8 cellular contexts compared by ENCODE assay signal in the genomic region with DNA sequence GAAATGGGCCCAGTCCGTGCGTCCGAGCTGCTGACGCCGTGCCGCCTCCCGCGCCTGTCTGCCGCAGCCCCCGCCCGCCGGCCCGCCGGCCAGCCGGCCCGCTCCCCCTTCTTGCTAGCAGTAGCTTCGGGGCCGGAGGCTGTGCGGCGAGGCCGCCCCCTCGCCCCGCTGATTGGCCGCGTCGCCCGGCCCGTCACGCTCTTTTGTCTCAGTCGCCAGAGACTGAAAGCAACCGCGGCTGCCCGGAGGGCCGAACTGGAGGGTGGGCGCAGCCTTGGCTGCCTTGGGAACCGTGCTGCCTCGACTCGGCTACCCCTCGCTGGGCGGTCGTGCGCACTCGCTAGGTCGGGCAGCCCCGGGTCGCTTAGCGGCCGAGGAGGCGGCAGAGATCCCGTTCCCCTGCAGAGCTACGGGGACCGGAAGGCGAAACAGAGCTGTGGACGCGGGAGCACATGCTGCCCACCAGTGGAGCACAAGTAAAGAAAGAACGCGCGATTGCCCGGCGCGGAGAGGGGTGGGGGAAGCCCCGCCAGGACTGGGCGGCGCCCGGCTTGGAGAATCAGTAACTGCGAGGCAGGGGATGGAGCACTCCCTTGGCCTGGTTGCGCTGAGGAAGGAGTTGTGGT. TPM values are rescaled to one million over a fixed set of nuclear protein-coding genes. Genes with fewer than 3 reads are reported as not detected.
DNase-seq lines count a peak whose midpoint lies in the region; ATAC-seq, FAIRE-seq and TF ChIP-seq lines count a peak whose summit lies in the region.

ZCCHC18 (plus strand) TSS at position 198 of the 626 bp plus-strand sequence. CDS start 1,589 bp downstream, outside the sequence.

- no peaks in the 10 kb centered on the region for H3K79me2 ChIP-seq in HepG2 (ENCODE audit: insufficient read depth, low read length)

- no peak for TF ChIP-seq EP300 in A549 (IDR thresholded peaks at IDR 0.05)
- no peak for TF ChIP-seq EP300 in HepG2 (IDR thresholded peaks at IDR 0.05; ENCODE audit: low read depth in 2 of 2, low read length in 2 of 2)
- TF ChIP-seq EP300 in HepG2 (CRISPR knock-in tag; IDR thresholded peaks at IDR 0.05; ENCODE audit: borderline replicate concordance) = no peak

- TF ChIP-seq CTCF in A549 (IDR thresholded peaks at IDR 0.05) = no peak
- TF ChIP-seq CTCF in HepG2 (CRISPR knock-in tag; IDR thresholded peaks at IDR 0.05) = no peak

- H3K4me3 ChIP-seq in A549 (peak within 1 kb of the TSS; percentile 60), duodenal mucosa (ENCODE audit: low read depth in 1 of 2, low read length in 2 of 2) (peak within 1 kb of the TSS; percentile 55 to 68), HepG2 (replicated peaks in 1 of 3; ENCODE audit: insufficient read depth in 1 of 3, low read depth in 2 of 3, low read length in 3 of 3) (peak within 1 kb of the TSS; percentile 30 to 62 (median 50); a peak in 4 of 6 replicates)

- CTCF ChIA-PET in A549 (lab: Yijun Ruan, JAX) (interaction anchor here (0.7 to 3.1 kb wide), 11 partner anchors 8 to 268 kb away, joined by 3 to 18 read pairs (median 6); no protein-coding TSS in a partner anchor), HepG2 (lab: Yijun Ruan, JAX; ENCODE audit: low intra/inter-chr PET ratio, low total read pairs) (interaction anchor here (1.0 kb wide), 1 partner anchor 14 kb away, joined by 3 read pairs; no protein-coding TSS in a partner anchor)

- H4K20me1 ChIP-seq in HepG2 (ENCODE audit: insufficient read depth, low read length) = no peaks in the 10 kb centered on the region

- intact Hi-C loops in HepG2 (cut with micrococcal nuclease; ENCODE audit: unreplicated experiment) = no loop called here

- H3K9me3 ChIP-seq in A549 = no peaks in the 10 kb centered on the region
- H3K9me3 ChIP-seq in duodenal mucosa (ENCODE audit: control insufficient read depth in 1 of 2, low read length in 2 of 2) = no peaks in the 10 kb centered on the region
- no peaks in the 10 kb centered on the region for H3K9me3 ChIP-seq in HepG2 (ENCODE audit: low read length)

- H3K4me1 Mint-ChIP-seq in stimulated activated effector memory CD8-positive, alpha-beta T cell treated with anti-CD3 and anti-CD28 coated beads, Interleukin-12 subunit alpha, Interleukin-12 subunit beta, amount 100 ng/mL, for 72 hours = peaks cover 43% of the 10 kb centered on the region

- WGBS in A549 (ENCODE audit: missing lambda C conversion rate) = 0% methylated on average over 4 of the region's 67 CpGs
- no CpG with 5 or more reads among the region's 67 CpGs for WGBS in HepG2 (ENCODE audit: low lambda C conversion rate)

- no peak within 1 kb of the TSS for H2AFZ ChIP-seq in HepG2 (ENCODE audit: low read length)

- H3K4me2 ChIP-seq in A549 (peak within 1 kb of the TSS; percentile 99), HepG2 (ENCODE audit: low read depth, low read length) (peak within 1 kb of the TSS; percentile 75)

- H3K4me1 ChIP-seq in A549 = no peaks in the 10 kb centered on the region
- H3K4me1 ChIP-seq in duodenal mucosa (ENCODE audit: control insufficient read depth in 1 of 2, insufficient read depth in 2 of 2, low read length in 2 of 2) = no peaks in the 10 kb centered on the region
- H3K4me1 ChIP-seq in HepG2 (ENCODE audit: insufficient read depth, low read length) = no peaks in the 10 kb centered on the region

- POLR2A ChIA-PET in A549 (lab: Yijun Ruan, JAX) (no interaction called here), HepG2 (lab: Yijun Ruan, JAX) (no interaction called here)

- peak within 1 kb of the TSS; percentile 89 for H3K27ac Mint-ChIP-seq in stimulated activated effector memory CD8-positive, alpha-beta T cell treated with anti-CD3 and anti-CD28 coated beads, Interleukin-12 subunit alpha, Interleukin-12 subunit beta, amount 100 ng/mL, for 72 hours

- H3K4me3 Mint-ChIP-seq in stimulated activated effector memory CD8-positive, alpha-beta T cell treated with anti-CD3 and anti-CD28 coated beads, Interleukin-12 subunit alpha, Interleukin-12 subunit beta, amount 100 ng/mL, for 72 hours = peak within 1 kb of the TSS; percentile 83

- H3K27me3 ChIP-seq in duodenal mucosa (ENCODE audit: control insufficient read depth in 1 of 2, insufficient read depth in 2 of 2, low read length in 2 of 2) (peaks cover 0 to 9% of the 10 kb centered on the region in 2 donors), HepG2 (ENCODE audit: control insufficient read depth in 1 of 2, insufficient read depth in 2 of 2, low read length in 2 of 2) (peaks cover 0 to 7% of the 10 kb centered on the region in 2 experiments; a peak in 1 of 5 replicates)

- in situ Hi-C loops in HepG2 (cut with HindIII; ENCODE audit: extremely low pct_ligation_motif_present, low pct_unique_long_range_greater_than_20kb) = loop anchor here (25.0 kb wide), 2 partner anchors 275 to 575 kb away; partner anchors contain the start of gene RAB9B

- peak; percentile 4 to 43 for DNase-seq in A549 (ENCODE audit: low read depth in 1 of 2, low spot score in 1 of 2)
- peak; percentile 65 to 71 for DNase-seq in NCI-H1930 (lab: John Stamatoyannopoulos, UW)
- DNase-seq in activated CD4-positive, alpha-beta T cell treated with anti-CD3 and anti-CD28 coated beads for 4 hours = peak; percentile 12 to 18
- DNase-seq in HepG2 (ENCODE audit: low spot score) = peak; percentile 3
- DNase-seq in stimulated activated effector memory CD8-positive, alpha-beta T cell treated with anti-CD3 and anti-CD28 coated beads, Interleukin-12 subunit alpha, Interleukin-12 subunit beta, amount 100 ng/mL, for 72 hours (ENCODE audit: low spot score in 2 of 2) = peak; percentile 20 to 70

- peak within 1 kb of the TSS in 1 of 2 donors; percentile 43 for H3K9ac ChIP-seq in duodenal mucosa (ENCODE audit: low read depth in 1 of 2, low read length in 2 of 2)
- H3K9ac ChIP-seq in HepG2 (ENCODE audit: insufficient read depth, low read depth, low read length) = no peak within 1 kb of the TSS

- H3K9me3 Mint-ChIP-seq in stimulated activated effector memory CD8-positive, alpha-beta T cell treated with anti-CD3 and anti-CD28 coated beads, Interleukin-12 subunit alpha, Interleukin-12 subunit beta, amount 100 ng/mL, for 72 hours = no peaks in the 10 kb centered on the region

- TF ChIP-seq POLR2A in A549 (IDR thresholded peaks at IDR 0.05; ENCODE audit: low read length) = no peak
- no peak for TF ChIP-seq POLR2A in HepG2 (IDR thresholded peaks at IDR 0.05; ENCODE audit: insufficient read depth in 1 of 2, low read depth in 2 of 2, low read length in 2 of 2)

- ATAC-seq in A549 = peak; percentile 76 to 79
- peak; percentile 71 for ATAC-seq in GM18517 (IDR thresholded peaks at IDR 0.05; ENCODE audit: unreplicated experiment)
- ATAC-seq in HG02938 (IDR thresholded peaks at IDR 0.05; ENCODE audit: unreplicated experiment) = peak; percentile 66
- peak; percentile 83 for ATAC-seq in HepG2
- peak; percentile 77 for ATAC-seq in stimulated activated effector memory CD8-positive, alpha-beta T cell treated with anti-CD3 and anti-CD28 coated beads, Interleukin-12 subunit alpha, Interleukin-12 subunit beta, amount 100 ng/mL, for 72 hours

- H3K27ac ChIP-seq in A549 = peak within 1 kb of the TSS; percentile 12 to 66; a peak in 4 of 6 replicates
- peak within 1 kb of the TSS; percentile 32 for H3K27ac ChIP-seq in duodenal mucosa (ENCODE audit: low read depth, low read length)
- no peak within 1 kb of the TSS for H3K27ac ChIP-seq in HepG2 (ENCODE audit: extremely low read length, insufficient read depth, low read length)

- TF ChIP-seq RAD21 in A549 (conservative IDR thresholded peaks at IDR 0.05 in 1 of 2, IDR thresholded peaks at IDR 0.05 in 1 of 2) (no peak), HepG2 (CRISPR knock-in tag; IDR thresholded peaks at IDR 0.05) (no peak)

- no TSS peak for BruUV-seq in HepG2 (replicated peaks; lab: Mats Ljungman, UMichigan)

- H3K36me3 ChIP-seq in duodenal mucosa (ENCODE audit: control insufficient read depth in 1 of 2, insufficient read depth in 2 of 2, low read length in 2 of 2) = no peaks in the 10 kb centered on the region
- no peaks in the 10 kb centered on the region for H3K36me3 ChIP-seq in HepG2 (replicated peaks in 1 of 2; ENCODE audit: control insufficient read depth in 1 of 2, insufficient read depth in 2 of 2, low read length in 2 of 2)

- FAIRE-seq in A549 (lab: Jason Lieb, UNC) (no peak), HepG2 (lab: Jason Lieb, UNC) (no peak)

- H3K36me3 Mint-ChIP-seq in stimulated activated effector memory CD8-positive, alpha-beta T cell treated with anti-CD3 and anti-CD28 coated beads, Interleukin-12 subunit alpha, Interleukin-12 subunit beta, amount 100 ng/mL, for 72 hours = no peaks in the 10 kb centered on the region

TF ChIP-seq in A549, 52 proteins besides CTCF, POLR2A, EP300 and RAD21 (continues in another document):
- TF ChIP-seq EHF (CRISPR knock-in tag; IDR thresholded peaks at IDR 0.05) = no peak

RNA-seq across cellular contexts. Expression of gene ZCCHC18, which starts in this region (rescaled TPM):
- polyA plus RNA-seq in A549 (2011; rRNA removed) (0.26 and 0.35 TPM in 2 replicates), A549 (2017; fragmentation: RNase III; extraction: RNeasy Plus Mini Kit Qiagen cat#74134 plus additional on column Dnase treatment) (0.14 to 0.22 TPM (median 0.19 TPM) in 3 replicates), HepG2 (2011; rRNA removed) (0.09 and 0.33 TPM in 2 replicates)
- 0.16 and 0.17 TPM in 2 replicates for polyA plus RNA-seq in A549 (2012; cell fraction: cytosol; rRNA removed)
- 0.05 and 0.19 TPM in 2 replicates for polyA plus RNA-seq in A549 (2012; cell fraction: nucleus; rRNA removed)
- polyA minus RNA-seq in A549 (2011; rRNA and poly(A)+ RNA removed) = not detected in 2 replicates
- total RNA-seq in HepG2 (2016; rRNA removed; fragmentation: Illumina TruSeq; extraction: Trizol) = 0.18 TPM in 1 of 2 replicates, not detected in the other
- total RNA-seq in HepG2 (2016; cell fraction: cytosol; rRNA removed; fragmentation: Illumina TruSeq; extraction: Trizol; ENCODE audit: low read depth) = not detected in 2 replicates
- total RNA-seq in HepG2 (2016; cell fraction: insoluble cytoplasmic fraction; rRNA removed; fragmentation: Illumina TruSeq; extraction: Trizol) = 0.17 TPM in 1 of 2 replicates, not detected in the other
- total RNA-seq in HepG2 (2016; cell fraction: membrane; rRNA removed; fragmentation: Illumina TruSeq; extraction: Trizol) = 0.15 TPM in 1 of 2 replicates, not detected in the other
- total RNA-seq in HepG2 (2016; cell fraction: nucleus; rRNA removed; fragmentation: Illumina TruSeq; extraction: Trizol) = 0.37 and 0.47 TPM in 2 replicates
- 0.01 and 0.62 TPM in 2 replicates for polyA plus RNA-seq in HepG2 (2011; cell fraction: cytosol; rRNA removed)
- 0.26 and 0.95 TPM in 2 replicates for polyA plus RNA-seq in HepG2 (2011; cell fraction: nucleus; rRNA removed)
- 0.28 and 0.37 TPM in 2 replicates for polyA plus RNA-seq in HepG2 (2012)
- not detected in 2 replicates for polyA plus RNA-seq in HepG2 (2016; cell fraction: cytosol; fragmentation: Illumina TruSeq; extraction: Trizol; ENCODE audit: low read depth)
- polyA plus RNA-seq in HepG2 (2016; cell fraction: insoluble cytoplasmic fraction; fragmentation: Illumina TruSeq; extraction: Trizol; ENCODE audit: low read depth) = 0.15 and 0.24 TPM in 2 replicates
- polyA plus RNA-seq in HepG2 (2016; cell fraction: membrane; fragmentation: Illumina TruSeq; extraction: Trizol; ENCODE audit: low read depth) = 0.17 and 0.24 TPM in 2 replicates
- polyA plus RNA-seq in HepG2 (2016; cell fraction: nucleus; fragmentation: Illumina TruSeq; extraction: Trizol; ENCODE audit: insufficient read depth, low read depth) = 1.00 and 1.1 TPM in 2 replicates
- polyA minus RNA-seq in HepG2 (2011; rRNA and poly(A)+ RNA removed; ENCODE audit: low replicate concordance) = not detected in 2 replicates
- polyA minus RNA-seq in HepG2 (2011; cell fraction: cytosol; rRNA and poly(A)+ RNA removed) = not detected in 2 replicates
- polyA minus RNA-seq in HepG2 (2011; cell fraction: nucleus; rRNA and poly(A)+ RNA removed) = 0.26 and 0.62 TPM in 2 replicates

Comparison
In these comparisons a context has a peak if more than half of its experiments do, and no peak if none do; other contexts are left out.
1. Peak in DNase-seq, ATAC-seq, H3K4me3 ChIP-seq, H3K27ac ChIP-seq and H3K4me2 ChIP-seq in A549; RNA of the gene not detected or under 1 TPM.
2. DNase-seq: peak in every context shown above with its lines; median percentile 68 in NCI-H1930; 45 in stimulated activated effector memory CD8-positive, alpha-beta T cell treated with anti-CD3 and anti-CD28 coated beads, Interleukin-12 subunit alpha, Interleukin-12 subunit beta, amount 100 ng/mL, for 72 hours; 24 in A549; 15 in activated CD4-positive, alpha-beta T cell treated with anti-CD3 and anti-CD28 coated beads for 4 hours; 3 in HepG2.
3. Of the 38 proteins assayed by ChIP-seq in both HepG2 and A549: peak only in HepG2: none; only in A549: none; in both: MAX; in neither: 36; mixed calls (peak in some experiments, not most) for 1.